18 cellular contexts compared by ENCODE assay signal in genomic region chr22:44424131-44424711, GRCh38.
DNase-seq lines count a peak whose midpoint lies in the region; ATAC-seq and TF ChIP-seq lines count a peak whose summit lies in the region.
"Had no signal": no experiment of that assay in that cellular context is flagged by ENCODE, and none has a peak within 500 bp of the region (broad histone marks: within the 10 kb centered on the region; RNA-seq: fewer than 3 reads in every experiment).

No MANE protein-coding gene starts in this region.

- DNase-seq in natural killer cell treated with Interleukin-12 subunit alpha and Interleukin-12 subunit beta and Interleukin-15 and Interleukin-18, amount 100 ng/mL, for 72 hours (ENCODE audit: low spot score): peak; percentile 49
- DNase-seq in natural killer cell (no peak), NCI-H748 treated with DMSO at 0.1 percent for 48 hours (lab: John Stamatoyannopoulos, UW) (peak; percentile 22), nephron progenitor cell (no peak), erythroblast (lab: John Stamatoyannopoulos, UW) (no peak)
- no peak for DNase-seq in activated naive CD4-positive, alpha-beta T cell treated with anti-CD3 and anti-CD28 coated beads, Interleukin-2, amount 50 U/mL, for 16 hours
- DNase-seq: ACHN, COR-L47, GOT3, KG1, NCI-H1092, NCI-H2081, NCI-H446 treated with DMSO at 0.1 percent for 48 hours had no signal

- ATAC-seq in natural killer cell treated with Interleukin-12 subunit alpha and Interleukin-12 subunit beta and Interleukin-15 and Interleukin-18, amount 100 ng/mL, for 72 hours: no peak
- no peak for ATAC-seq in natural killer cell
- no peak for ATAC-seq in GM21619 (IDR thresholded peaks at IDR 0.05; ENCODE audit: unreplicated experiment)
- ATAC-seq: HCT116, Panc1, SK-N-SH treated with all-trans-retinoic acid at 6 μM for 48 hours had no signal

- H3K27ac Mint-ChIP-seq in natural killer cell treated with Interleukin-12 subunit alpha and Interleukin-12 subunit beta and Interleukin-15 and Interleukin-18, amount 100 ng/mL, for 72 hours: no peak overlapping the region
- H3K27ac Mint-ChIP-seq in natural killer cell (no peak overlapping the region), nephron progenitor cell (peak overlapping the region; percentile 38)
- H3K27ac Mint-ChIP-seq: CD4-positive, alpha-beta T cell had no signal

- H3K36me3 Mint-ChIP-seq in natural killer cell treated with Interleukin-12 subunit alpha and Interleukin-12 subunit beta and Interleukin-15 and Interleukin-18, amount 100 ng/mL, for 72 hours: peaks cover 9% of the 10 kb centered on the region
- H3K36me3 Mint-ChIP-seq in natural killer cell (peaks cover 18% of the 10 kb centered on the region), nephron progenitor cell (ENCODE audit: low read depth) (no peaks in the 10 kb centered on the region)

- H3K27me3 Mint-ChIP-seq in natural killer cell treated with Interleukin-12 subunit alpha and Interleukin-12 subunit beta and Interleukin-15 and Interleukin-18, amount 100 ng/mL, for 72 hours: peaks cover 20 to 27% of the 10 kb centered on the region in 2 donors
- H3K27me3 Mint-ChIP-seq in natural killer cell (ENCODE audit: low read depth in 2 of 2) (peaks cover 17 to 38% of the 10 kb centered on the region in 2 donors), nephron progenitor cell (ENCODE audit: low read depth, poor library complexity) (peaks cover 20% of the 10 kb centered on the region)

- no peak for TF ChIP-seq POLR2A in erythroblast (IDR thresholded peaks at IDR 0.05; ENCODE audit: low read length)

- H3K4me1 Mint-ChIP-seq in natural killer cell treated with Interleukin-12 subunit alpha and Interleukin-12 subunit beta and Interleukin-15 and Interleukin-18, amount 100 ng/mL, for 72 hours (ENCODE audit: low read depth in 2 of 2): no peaks in the 10 kb centered on the region
- peaks cover 0 to 5% of the 10 kb centered on the region in 2 donors for H3K4me1 Mint-ChIP-seq in natural killer cell
- peaks cover 56% of the 10 kb centered on the region for H3K4me1 Mint-ChIP-seq in nephron progenitor cell

- peaks cover 7% of the 10 kb centered on the region for H3K9me3 Mint-ChIP-seq in natural killer cell treated with Interleukin-12 subunit alpha and Interleukin-12 subunit beta and Interleukin-15 and Interleukin-18, amount 100 ng/mL, for 72 hours
- H3K9me3 Mint-ChIP-seq in natural killer cell (peaks cover 5 to 10% of the 10 kb centered on the region in 2 donors), nephron progenitor cell (peaks cover 32% of the 10 kb centered on the region)

- intact Hi-C loops in natural killer cell (cut with micrococcal nuclease): no loop called here

- TF ChIP-seq CTCF in natural killer cell (IDR thresholded peaks at IDR 0.05) (no peak), nephron progenitor cell (IDR thresholded peaks at IDR 0.05) (no peak)

- H3K4me3 Mint-ChIP-seq in natural killer cell treated with Interleukin-12 subunit alpha and Interleukin-12 subunit beta and Interleukin-15 and Interleukin-18, amount 100 ng/mL, for 72 hours: no peak overlapping the region
- H3K4me3 Mint-ChIP-seq in natural killer cell (no peak overlapping the region), nephron progenitor cell (peak overlapping the region; percentile 4)
- H3K4me3 Mint-ChIP-seq: CD4-positive, alpha-beta T cell had no signal

Comparison
In these comparisons a context has a peak if more than half of its experiments do, and no peak if none do; other contexts are left out.
1. DNase-seq: peak in natural killer cell treated with Interleukin-12 subunit alpha and Interleukin-12 subunit beta and Interleukin-15 and Interleukin-18, amount 100 ng/mL, for 72 hours (single experiment) and NCI-H748 treated with DMSO at 0.1 percent for 48 hours (single experiment); none in natural killer cell (single experiment), nephron progenitor cell (single experiment), erythroblast (0 of 2) and activated naive CD4-positive, alpha-beta T cell treated with anti-CD3 and anti-CD28 coated beads, Interleukin-2, amount 50 U/mL, for 16 hours (single experiment).